ENCODE assay signal across 29 cellular contexts in the genomic region with DNA sequence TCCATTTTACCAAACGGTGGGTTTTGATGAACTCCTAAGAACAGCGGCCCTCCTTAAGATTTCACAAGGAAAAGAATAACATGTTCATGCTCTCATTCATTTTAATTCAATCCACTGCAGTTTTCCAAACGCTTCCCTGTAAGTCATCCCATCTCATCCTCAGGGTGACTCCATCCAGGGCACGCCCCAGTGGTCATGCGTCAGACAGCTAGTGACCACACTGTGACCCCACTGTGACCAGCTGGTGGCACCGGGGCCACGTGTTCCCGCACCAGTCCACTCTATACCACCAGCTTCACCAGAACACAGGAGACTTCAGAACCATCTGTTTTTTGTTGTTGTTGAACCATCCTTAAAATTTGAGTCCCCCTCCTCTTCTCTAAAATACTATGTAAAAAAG. TPM values are rescaled to one million over a fixed set of nuclear protein-coding genes. Genes with fewer than 3 reads are reported as not detected.
DNase-seq lines count a peak whose midpoint lies in the region; ATAC-seq, FAIRE-seq and TF ChIP-seq lines count a peak whose summit lies in the region.
"Had no signal": no experiment of that assay in that cellular context is flagged by ENCODE, and none has a peak within 500 bp of the region (broad histone marks: within the 10 kb centered on the region; RNA-seq: fewer than 3 reads in every experiment).

No MANE protein-coding gene starts in this region.

- H2BK5ac ChIP-seq in IMR-90 (ENCODE audit: low read depth, low read length, poor library complexity, severe bottlenecking) (peak overlapping the region; percentile 34), mesenchymal stem cell (ENCODE audit: low read depth, low read length, poor library complexity, severe bottlenecking) (no peak overlapping the region)

- H3K9me3 ChIP-seq in IMR-90 (ENCODE audit: control insufficient read depth, insufficient read depth, low read length), result no peaks in the 10 kb centered on the region
- no peaks in the 10 kb centered on the region for H3K9me3 ChIP-seq in K562 (replicated peaks; ENCODE audit: control insufficient read depth, insufficient read depth, low read depth, low read length)
- H3K9me3 ChIP-seq in mesenchymal stem cell (ENCODE audit: control insufficient read depth, low read length), result no peaks in the 10 kb centered on the region
- no peaks in the 10 kb centered on the region for H3K9me3 ChIP-seq in uterus
- H3K9me3 ChIP-seq: heart right ventricle had no signal

- DNase-seq in Daoy (ENCODE audit: low read depth) (peak; percentile 41), IMR-90 (peak; percentile 35), K562 (ENCODE audit: extremely low read depth in 1 of 4, low spot score in 3 of 4) (no peak), mesenchymal stem cell (no peak), uterus (no peak)
- DNase-seq in stimulated activated CD4-positive, alpha-beta T cell treated with anti-CD3 and anti-CD28 coated beads, Interleukin-2, amount 100 ng/mL, for 24 hours, result no peak
- DNase-seq: activated CD4-positive, alpha-beta T cell treated with anti-CD3 and anti-CD28 coated beads, Interleukin-2, amount 50 U/mL, for 48 hours; activated CD8-positive, alpha-beta memory T cell treated with anti-CD3 and anti-CD28 coated beads, Interleukin-2, amount 50 U/mL, for 4 hours; anterior cingulate cortex; C1 segment of cervical spinal cord; dermis blood vessel endothelial cell; heart right ventricle; Karpas-422; naive thymus-derived CD4-positive, alpha-beta T cell; NCI-H1092 treated with DMSO at 0.1 percent for 48 hours; NCI-H1930; NCI-H226; NCI-H748 treated with DMSO at 0.1 percent for 48 hours; occipital lobe; Right ventricle myocardium superior; stimulated activated CD4-positive, alpha-beta T cell treated with anti-CD3 and anti-CD28 coated beads, Interleukin-2, amount 100 ng/mL, for 48 hours; stimulated activated naive B cell treated with anti-CD40 and anti-IgM and Interleukin-4, amounts not matched to agents 10 μg/mL and 1 μg/mL and 100 μg/mL, for 72 hours; T-helper 9 cell had no signal

- BruUV-seq in IMR-90 (replicated peaks; lab: Mats Ljungman, UMichigan) (no TSS peak), K562 (replicated peaks; lab: Mats Ljungman, UMichigan) (no TSS peak)

- H3K14ac ChIP-seq in IMR-90 (replicated peaks; ENCODE audit: low read depth, low read length) (no peak overlapping the region), mesenchymal stem cell (ENCODE audit: low read length in 2 of 2) (no peak overlapping the region)

- peaks cover 17 to 24% of the 10 kb centered on the region in 2 experiments; a peak in 3 of 4 replicates for H3K79me1 ChIP-seq in IMR-90 (ENCODE audit: low read depth in 1 of 2, low read length in 2 of 2)
- peaks cover 16% of the 10 kb centered on the region for H3K79me1 ChIP-seq in mesenchymal stem cell (replicated peaks; ENCODE audit: low read length, poor library complexity, severe bottlenecking)

- CTCF ChIA-PET in IMR-90 (lab: Yijun Ruan, JAX) (no interaction called here), K562 (lab: Yijun Ruan, JAX; ENCODE audit: low intra/inter-chr PET ratio) (no interaction called here)

- H2AFZ ChIP-seq in IMR-90 (replicated peaks; ENCODE audit: low read length, poor library complexity) (peak overlapping the region; percentile 47), K562 (ENCODE audit: low read depth, low read length) (no peak overlapping the region), mesenchymal stem cell (ENCODE audit: low read depth, low read length) (no peak overlapping the region)

- H2AK9ac ChIP-seq in IMR-90 (replicated peaks; ENCODE audit: low read depth, low read length, poor library complexity), result peak overlapping the region; percentile 75

- no peak for ATAC-seq in IMR-90 (ENCODE audit: low read depth)
- ATAC-seq in K562, result peak; percentile 33; the same call in 1 of the 3 replicates
- no peak for ATAC-seq in GM21529 (IDR thresholded peaks at IDR 0.05; ENCODE audit: unreplicated experiment)
- no peak for ATAC-seq in GM18909 (IDR thresholded peaks at IDR 0.05; ENCODE audit: poor library complexity, unreplicated experiment)
- ATAC-seq: heart right ventricle; left lobe of liver; naive thymus-derived CD4-positive, alpha-beta T cell; stimulated activated naive B cell treated with anti-CD40 and anti-IgM and Interleukin-4, amounts not matched to agents 10 μg/mL and 1 μg/mL and 100 μg/mL, for 72 hours had no signal

- H3K27me3 ChIP-seq in IMR-90 (ENCODE audit: control insufficient read depth, insufficient read depth, low read length) (no peaks in the 10 kb centered on the region), K562 (ENCODE audit: control insufficient read depth in 2 of 2, insufficient read depth in 2 of 2, low read length in 2 of 2) (no peaks in the 10 kb centered on the region), mesenchymal stem cell (ENCODE audit: control insufficient read depth in 1 of 2, insufficient read depth in 1 of 2, low read length in 2 of 2) (no peaks in the 10 kb centered on the region), uterus (no peaks in the 10 kb centered on the region)
- H3K27me3 ChIP-seq: heart right ventricle had no signal

- H4K20me1 ChIP-seq in IMR-90 (ENCODE audit: insufficient read depth, low read length) (no peaks in the 10 kb centered on the region), K562 (replicated peaks; ENCODE audit: control insufficient read depth, insufficient read depth, low read length) (0 out of 2 replicates have a peak, but pooled peaks cover 3% of the 10 kb centered on the region)

- H3K56ac ChIP-seq in IMR-90 (ENCODE audit: extremely low read depth, insufficient read depth, low read length), result no peak overlapping the region

- in situ Hi-C loops in IMR-90 (cut with MboI; ENCODE audit: low sequenced_read_pairs), result loop anchor here (10.0 kb wide), 1 partner anchor 461 kb away; no protein-coding TSS in a partner anchor
- in situ Hi-C loops in K562 (cut with MboI), result no loop called here

- no peak for TF ChIP-seq EP300 in K562 (IDR thresholded peaks at IDR 0.05; ENCODE audit: low read length)

- H3K4me1 ChIP-seq in IMR-90 (ENCODE audit: control insufficient read depth, insufficient read depth, low read length) (peaks cover 9% of the 10 kb centered on the region), K562 (replicated peaks in 1 of 2; ENCODE audit: control insufficient read depth in 2 of 2, insufficient read depth in 2 of 2, low read length in 2 of 2) (peaks cover 0 to 2% of the 10 kb centered on the region in 2 experiments; a peak in 1 of 5 replicates), mesenchymal stem cell (ENCODE audit: control insufficient read depth, insufficient read depth, low read depth, low read length) (peaks cover 16% of the 10 kb centered on the region), uterus (no peaks in the 10 kb centered on the region)
- H3K4me1 ChIP-seq: heart right ventricle had no signal

- peak overlapping the region in 1 of 2 experiments; percentile 67; a peak in 1 of 4 replicates for H4K8ac ChIP-seq in IMR-90 (ENCODE audit: low read depth in 2 of 2, low read length in 2 of 2)
- no peak overlapping the region for H4K8ac ChIP-seq in mesenchymal stem cell (ENCODE audit: low read length)

- peaks cover 16% of the 10 kb centered on the region for H3K9me1 ChIP-seq in IMR-90 (ENCODE audit: insufficient read depth, low read length)
- H3K9me1 ChIP-seq in K562 (ENCODE audit: control insufficient read depth, insufficient read depth, low read length), result no peaks in the 10 kb centered on the region

- no peaks in the 10 kb centered on the region for H3K79me2 ChIP-seq in K562 (ENCODE audit: control insufficient read depth, insufficient read depth, low read length)

- H4K91ac ChIP-seq in IMR-90 (ENCODE audit: insufficient read depth, low read depth, low read length) (no peak overlapping the region), mesenchymal stem cell (ENCODE audit: low read length) (no peak overlapping the region)

- intact Hi-C loops in IMR-90 (cut with micrococcal nuclease), result no loop called here
- intact Hi-C loops in K562 (cut with micrococcal nuclease), result no loop called here
- intact Hi-C loops in uterus (cut with DNase I; ENCODE audit: low total_unique reads), result no loop called here

- H3K36me3 ChIP-seq in IMR-90 (ENCODE audit: control insufficient read depth, insufficient read depth, low read length) (peaks cover 4% of the 10 kb centered on the region), K562 (ENCODE audit: control insufficient read depth, insufficient read depth, low read length) (peaks cover 44% of the 10 kb centered on the region), mesenchymal stem cell (ENCODE audit: control insufficient read depth in 1 of 2, insufficient read depth in 2 of 2, low read depth in 1 of 2, low read length in 2 of 2) (peaks cover 14 to 21% of the 10 kb centered on the region in 2 experiments), uterus (no peaks in the 10 kb centered on the region)

- no peak for TF ChIP-seq POLR2A in IMR-90 (IDR thresholded peaks at IDR 0.05; ENCODE audit: low read depth, low read length)
- no peak for TF ChIP-seq POLR2A in K562 (conservative IDR thresholded peaks at IDR 0.05)
- TF ChIP-seq POLR2A in uterus (IDR thresholded peaks at IDR 0.05), result no peak

- H3K9ac ChIP-seq in IMR-90 (ENCODE audit: low read depth, low read length) (no peak overlapping the region), K562 (ENCODE audit: insufficient read depth in 1 of 2, low read depth in 2 of 2, low read length in 2 of 2) (no peak overlapping the region), mesenchymal stem cell (ENCODE audit: low read length) (no peak overlapping the region)

- no peak overlapping the region for H3K27ac ChIP-seq in IMR-90 (ENCODE audit: insufficient read depth, low read length)
- H3K27ac ChIP-seq in K562 (ENCODE audit: extremely low read depth, low read depth, low read length), result no peak overlapping the region
- peak overlapping the region; percentile 1 for H3K27ac ChIP-seq in mesenchymal stem cell (ENCODE audit: low read length, poor library complexity, severe bottlenecking)
- no peak overlapping the region for H3K27ac ChIP-seq in uterus
- H3K27ac ChIP-seq: heart right ventricle had no signal

- no peak for TF ChIP-seq RAD21 in IMR-90 (IDR thresholded peaks at IDR 0.05; ENCODE audit: low read length)
- TF ChIP-seq RAD21 in K562 (CRISPR knock-in tag; conservative IDR thresholded peaks at IDR 0.05 in 1 of 2, IDR thresholded peaks at IDR 0.05 in 1 of 2), result no peak

- H3K18ac ChIP-seq in IMR-90 (ENCODE audit: low read depth, low read length), result no peak overlapping the region
- no peak overlapping the region for H3K18ac ChIP-seq in mesenchymal stem cell (ENCODE audit: low read depth in 1 of 2, low read length in 2 of 2)

- no peak overlapping the region for H2BK12ac ChIP-seq in mesenchymal stem cell (ENCODE audit: low read length in 2 of 2)

- FAIRE-seq in K562 (lab: Jason Lieb, UNC), result no peak
- FAIRE-seq: HTR-8/SVneo, urothelium cell line had no signal

- H3K4ac ChIP-seq in IMR-90 (ENCODE audit: low read depth, low read length) (peak overlapping the region; percentile 78), mesenchymal stem cell (ENCODE audit: low read depth in 1 of 2, low read length in 2 of 2) (no peak overlapping the region)

- no peak overlapping the region for H4K5ac ChIP-seq in IMR-90 (ENCODE audit: low read depth, low read length)

- no peak for TF ChIP-seq CTCF in IMR-90 (conservative IDR thresholded peaks at IDR 0.05; ENCODE audit: low read depth, low read length)
- TF ChIP-seq CTCF in K562 (IDR thresholded peaks at IDR 0.05 in 2 of 3, conservative IDR thresholded peaks at IDR 0.05 in 1 of 3; ENCODE audit: insufficient read depth in 2 of 3, low read depth in 1 of 3, low read length in 3 of 3), result no peak
- no peak for TF ChIP-seq CTCF in uterus (IDR thresholded peaks at IDR 0.05)

- H3K23ac ChIP-seq in IMR-90 (ENCODE audit: low read depth, low read length) (no peak overlapping the region), mesenchymal stem cell (ENCODE audit: low read length in 2 of 2) (no peak overlapping the region)

- peak overlapping the region; percentile 39; the same call in 1 of the 2 replicates for H2BK20ac ChIP-seq in IMR-90 (ENCODE audit: low read depth, low read length)

- H2BK120ac ChIP-seq in IMR-90 (ENCODE audit: low read depth, low read length), result peak overlapping the region; percentile 67; the same call in 1 of the 2 replicates
- no peak overlapping the region for H2BK120ac ChIP-seq in mesenchymal stem cell (ENCODE audit: low read depth, low read length)

- H3K4me2 ChIP-seq in IMR-90 (ENCODE audit: low read depth, low read length), result no peak overlapping the region
- no peak overlapping the region for H3K4me2 ChIP-seq in K562 (ENCODE audit: insufficient read depth, low read length)
- no peak overlapping the region for H3K4me2 ChIP-seq in mesenchymal stem cell (ENCODE audit: low read length, poor library complexity, severe bottlenecking)
- H3K4me2 ChIP-seq: smooth muscle cell had no signal

- dilution Hi-C loops in IMR-90 (cut with HindIII; ENCODE audit: low sequenced_read_pairs, unreplicated experiment), result no loop called here

- POLR2A ChIA-PET in IMR-90 (lab: Charles Lee; ENCODE audit: unreplicated experiment), result no interaction called here
- POLR2A ChIA-PET in K562 (lab: Yijun Ruan, JAX), result interaction anchor here (0.5 to 1.6 kb wide), 3 partner anchors 8 to 135 kb away, joined by 3 to 5 read pairs (median 3); no protein-coding TSS in a partner anchor

- H2BK15ac ChIP-seq in IMR-90 (ENCODE audit: low read depth, low read length), result no peak overlapping the region
- no peak overlapping the region for H2BK15ac ChIP-seq in mesenchymal stem cell (ENCODE audit: low read depth, poor library complexity, severe bottlenecking)

- H2AK5ac ChIP-seq in IMR-90 (ENCODE audit: low read depth, low read length), result peak overlapping the region; percentile 66; the same call in 1 of the 2 replicates
- no peak overlapping the region for H2AK5ac ChIP-seq in mesenchymal stem cell (ENCODE audit: low read length, severe bottlenecking)

- H3K4me3 ChIP-seq in IMR-90 (ENCODE audit: insufficient read depth, low read depth, low read length), result no peak overlapping the region
- H3K4me3 ChIP-seq in K562, result no peak overlapping the region
- H3K4me3 ChIP-seq in mesenchymal stem cell (ENCODE audit: insufficient read depth in 1 of 2, low read depth in 1 of 2, low read length in 2 of 2), result no peak overlapping the region
- no peak overlapping the region for H3K4me3 ChIP-seq in uterus
- H3K4me3 ChIP-seq: heart right ventricle, smooth muscle cell had no signal

- 80% methylated on average over 1 of the region's 8 CpGs; no CpG with 5 or more reads in 1 of the 2 experiments for WGBS in IMR-90 (ENCODE audit: extremely low coverage in 2 of 2, insufficient read length in 1 of 2), 2 experiments
- WGBS in K562 (ENCODE audit: insufficient coverage, low coverage, missing lambda C conversion rate), result 67% methylated on average over 8 of the region's 8 CpGs
- 91% methylated on average over 8 of the region's 8 CpGs for WGBS in mesenchymal stem cell

RNA-seq across cellular contexts. Expression of a gene that starts 14.3 kb away (rescaled TPM):
- 30.3 and 31.4 TPM in 2 replicates for total RNA-seq in Daoy (2014; rRNA removed; shearing (Covaris generic))
- 33.9 and 65.8 TPM in 2 replicates for total RNA-seq in IMR-90 (2012; rRNA removed)
- 17.3 and 29.8 TPM in 2 replicates for polyA plus RNA-seq in IMR-90 (2012; rRNA removed)
- 6.3 and 13.7 TPM in 2 replicates for polyA plus RNA-seq in IMR-90 (2012; cell fraction: cytosol; rRNA removed)
- 7.8 and 33.3 TPM in 2 replicates for polyA plus RNA-seq in IMR-90 (2012; cell fraction: nucleus; rRNA removed; ENCODE audit: low replicate concordance)
- total RNA-seq in K562 (2011; cell fraction: chromatin; rRNA removed; ENCODE audit: low replicate concordance), result 63.3 and 105 TPM in 2 replicates
- 33.5 and 38.3 TPM in 2 replicates for total RNA-seq in K562 (2011; cell fraction: nucleolus; rRNA removed)
- total RNA-seq in K562 (2011; cell fraction: nucleoplasm; rRNA removed), result 54.5 and 67.1 TPM in 2 replicates
- 26.2 and 30.2 TPM in 2 replicates for total RNA-seq in K562 (2014; rRNA removed)
- total RNA-seq in K562 (2014; rRNA removed; fragmentation: Illumina TruSeq; extraction: Trizol), result 44.4 and 46.2 TPM in 2 replicates
- total RNA-seq in K562 (2015; rRNA removed; fragmentation: Illumina TruSeq; extraction: Trizol), result 29.5 and 32.4 TPM in 2 replicates
- 29.1 and 32.2 TPM in 2 replicates for total RNA-seq in K562 (2021)
- polyA plus RNA-seq in K562 (2011; rRNA removed), result 32.1 and 46.8 TPM in 2 replicates
- polyA plus RNA-seq in K562 (2011; cell fraction: cytosol; rRNA removed), result 11.9 and 39.5 TPM in 2 replicates
- polyA plus RNA-seq in K562 (2011; cell fraction: nucleus; rRNA removed), result 38.0 and 40.7 TPM in 2 replicates
- polyA plus RNA-seq in K562 (2012), result 22.4 and 28.9 TPM in 2 replicates
- polyA plus RNA-seq in K562 (2014; fragmentation: Illumina TruSeq; extraction: Trizol), result 36.9 and 41.1 TPM in 2 replicates
- 10 to 100 TPM; 36.6 to 40.7 TPM for polyA plus RNA-seq in K562 (2014; fragmentation: Nextera tagmentation; extraction: Ambion mirVana)
- polyA plus RNA-seq in K562 (2014; rRNA removed), result 28.3 and 38.4 TPM in 2 replicates
- 48.5 and 54.2 TPM in 2 replicates for polyA minus RNA-seq in K562 (2011; rRNA and poly(A)+ RNA removed)
- 10.5 and 16.6 TPM in 2 replicates for polyA minus RNA-seq in K562 (2011; cell fraction: cytosol; rRNA and poly(A)+ RNA removed)
- 20.2 and 38.1 TPM in 2 replicates for polyA minus RNA-seq in K562 (2011; cell fraction: nucleus; rRNA and poly(A)+ RNA removed)
- polyA plus RNA-seq in mesenchymal stem cell (2013, experiment 1 of 2), result 14.0 TPM
- polyA plus RNA-seq in mesenchymal stem cell (2013, experiment 2 of 2), result 14.3 TPM
- total RNA-seq in uterus, result 10 to 100 TPM in 3 of 4 donors, 1 to 10 TPM in 1; 4.1 to 62.4 (median 21.9) TPM

RNA-seq across cellular contexts. Expression of a gene that starts 14.7 kb away (rescaled TPM):
- total RNA-seq in Daoy (2014; rRNA removed; shearing (Covaris generic)), result 1,061 and 1,231 TPM in 2 replicates
- 481 and 875 TPM in 2 replicates for total RNA-seq in IMR-90 (2012; rRNA removed)
- polyA plus RNA-seq in IMR-90 (2012; rRNA removed), result 308 and 358 TPM in 2 replicates
- polyA plus RNA-seq in IMR-90 (2012; cell fraction: cytosol; rRNA removed), result 108 and 177 TPM in 2 replicates
- 87.7 and 227 TPM in 2 replicates for polyA plus RNA-seq in IMR-90 (2012; cell fraction: nucleus; rRNA removed; ENCODE audit: low replicate concordance)
- 239 and 473 TPM in 2 replicates for total RNA-seq in K562 (2011; cell fraction: chromatin; rRNA removed; ENCODE audit: low replicate concordance)
- total RNA-seq in K562 (2011; cell fraction: nucleolus; rRNA removed), result 160 and 181 TPM in 2 replicates
- 271 and 310 TPM in 2 replicates for total RNA-seq in K562 (2011; cell fraction: nucleoplasm; rRNA removed)
- total RNA-seq in K562 (2014; rRNA removed), result 1,056 and 1,105 TPM in 2 replicates
- 1,310 and 1,339 TPM in 2 replicates for total RNA-seq in K562 (2014; rRNA removed; fragmentation: Illumina TruSeq; extraction: Trizol)
- total RNA-seq in K562 (2015; rRNA removed; fragmentation: Illumina TruSeq; extraction: Trizol), result 1,290 and 1,307 TPM in 2 replicates
- 782 and 792 TPM in 2 replicates for total RNA-seq in K562 (2021)
- polyA plus RNA-seq in K562 (2011; rRNA removed), result 773 and 1,153 TPM in 2 replicates
- 486 and 691 TPM in 2 replicates for polyA plus RNA-seq in K562 (2011; cell fraction: cytosol; rRNA removed)
- 304 and 417 TPM in 2 replicates for polyA plus RNA-seq in K562 (2011; cell fraction: nucleus; rRNA removed)
- polyA plus RNA-seq in K562 (2012), result 564 and 1,172 TPM in 2 replicates
- polyA plus RNA-seq in K562 (2014; fragmentation: Illumina TruSeq; extraction: Trizol), result 1,097 and 1,170 TPM in 2 replicates
- 1,000 to 10,000 TPM in 1 of 2 experiments, 100 to 1,000 TPM in 1; 926 to 1,606 TPM for polyA plus RNA-seq in K562 (2014; fragmentation: Nextera tagmentation; extraction: Ambion mirVana)
- polyA plus RNA-seq in K562 (2014; rRNA removed), result 798 and 941 TPM in 2 replicates
- 2,049 and 2,472 TPM in 2 replicates for polyA minus RNA-seq in K562 (2011; rRNA and poly(A)+ RNA removed)
- polyA minus RNA-seq in K562 (2011; cell fraction: cytosol; rRNA and poly(A)+ RNA removed), result 548 and 692 TPM in 2 replicates
- polyA minus RNA-seq in K562 (2011; cell fraction: nucleus; rRNA and poly(A)+ RNA removed), result 155 and 246 TPM in 2 replicates
- 121 TPM for polyA plus RNA-seq in mesenchymal stem cell (2013, experiment 1 of 2)
- 123 TPM for polyA plus RNA-seq in mesenchymal stem cell (2013, experiment 2 of 2)
- 100 to 1,000 TPM in 1 of 4 donors, 10 to 100 TPM in 3; 57.6 to 251 (median 81.2) TPM for total RNA-seq in uterus

Comparison
In these comparisons a context has a peak if more than half of its experiments do, and no peak if none do; other contexts are left out.
1. DNase-seq: peak in Daoy (single experiment) and IMR-90 (single experiment); none in K562 (0 of 4), mesenchymal stem cell (single experiment), stimulated activated CD4-positive, alpha-beta T cell treated with anti-CD3 and anti-CD28 coated beads, Interleukin-2, amount 100 ng/mL, for 24 hours (0 of 2) and uterus (0 of 2).